Comparison of ENCODE assay signal across 18 cellular contexts in the genomic region with DNA sequence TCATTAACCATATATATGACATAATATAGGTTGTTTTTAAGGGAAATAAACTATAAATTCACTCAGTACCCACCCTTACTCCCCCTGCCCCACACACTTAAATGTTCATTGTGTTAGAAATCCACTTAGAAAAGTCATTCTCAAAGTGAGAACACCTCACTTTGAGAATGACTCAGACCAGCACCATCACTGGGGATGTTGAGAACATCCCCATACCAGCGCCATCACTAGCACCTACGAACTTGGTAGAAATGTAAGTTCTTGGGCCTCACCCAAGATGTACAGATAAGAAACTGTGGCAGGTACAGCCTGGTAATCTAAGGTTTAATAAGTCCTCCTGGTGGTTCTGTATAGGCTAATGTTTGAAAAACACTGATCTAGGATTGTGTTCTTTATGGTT.
DNase-seq lines count a peak whose midpoint lies in the region; ATAC-seq lines count a peak whose summit lies in the region.
"Had no signal": no experiment of that assay in that cellular context is flagged by ENCODE, and none has a peak within 500 bp of the region (broad histone marks: within the 10 kb centered on the region; RNA-seq: fewer than 3 reads in every experiment).

No MANE protein-coding gene starts in this region.

- intact Hi-C loops in activated CD4-positive, alpha-beta memory T cell treated with anti-CD3 and anti-CD28 coated beads for 36 hours (cut with micrococcal nuclease): loop anchor here (1.0 to 10.0 kb wide), 2 partner anchors 122 to 272 kb away; no protein-coding TSS in a partner anchor

- CTCF ChIA-PET in activated CD4-positive, alpha-beta memory T cell treated with anti-CD3 and anti-CD28 coated beads for 36 hours (lab: Charles Lee): no interaction called here
- CTCF ChIA-PET in activated CD4-positive, alpha-beta memory T cell treated with anti-CD3 and anti-CD28 coated beads, Interleukin-2, amount 10 ng/mL, durations not matched to agents 7 days and 5 days (lab: Charles Lee): no interaction called here

- peaks cover 4% of the 10 kb centered on the region for H3K36me3 Mint-ChIP-seq in activated CD4-positive, alpha-beta memory T cell treated with anti-CD3 and anti-CD28 coated beads for 36 hours
- H3K36me3 Mint-ChIP-seq in activated CD4-positive, alpha-beta memory T cell treated with anti-CD3 and anti-CD28 coated beads, Interleukin-2, amount 10 ng/mL, durations not matched to agents 7 days and 5 days (ENCODE audit: low read depth): peaks cover 3% of the 10 kb centered on the region
- peaks cover 4% of the 10 kb centered on the region for H3K36me3 Mint-ChIP-seq in activated naive CD8-positive, alpha-beta T cell treated with anti-CD3 and anti-CD28 coated beads, Interleukin-2, amount 50 U/mL, for 24 hours (ENCODE audit: low read depth)
- no peaks in the 10 kb centered on the region for H3K36me3 Mint-ChIP-seq in activated naive CD8-positive, alpha-beta T cell treated with anti-CD3 and anti-CD28 coated beads for 36 hours
- H3K36me3 Mint-ChIP-seq in activated T-helper 17 cell treated with anti-CD3 and anti-CD28 coated beads, Interleukin-2, amount 50 U/mL, for 72 hours (ENCODE audit: low read depth): peaks cover 8% of the 10 kb centered on the region
- H3K36me3 Mint-ChIP-seq in naive thymus-derived CD8-positive, alpha-beta T cell: peaks cover 0 to 16% (median 0%) of the 10 kb centered on the region in 3 donors

- peaks cover 13% of the 10 kb centered on the region for H3K4me1 Mint-ChIP-seq in activated CD4-positive, alpha-beta memory T cell treated with anti-CD3 and anti-CD28 coated beads for 36 hours (ENCODE audit: low read depth)
- peaks cover 7% of the 10 kb centered on the region for H3K4me1 Mint-ChIP-seq in activated CD4-positive, alpha-beta memory T cell treated with anti-CD3 and anti-CD28 coated beads, Interleukin-2, amount 10 ng/mL, durations not matched to agents 7 days and 5 days
- H3K4me1 Mint-ChIP-seq in activated naive CD8-positive, alpha-beta T cell treated with anti-CD3 and anti-CD28 coated beads, Interleukin-2, amount 50 U/mL, for 24 hours: peaks cover 11% of the 10 kb centered on the region
- H3K4me1 Mint-ChIP-seq in activated naive CD8-positive, alpha-beta T cell treated with anti-CD3 and anti-CD28 coated beads for 36 hours: peaks cover 3% of the 10 kb centered on the region
- H3K4me1 Mint-ChIP-seq in activated T-helper 17 cell treated with anti-CD3 and anti-CD28 coated beads, Interleukin-2, amount 50 U/mL, for 72 hours: no peaks in the 10 kb centered on the region
- H3K4me1 Mint-ChIP-seq in stimulated activated naive CD8-positive, alpha-beta T cell treated with anti-CD3 and anti-CD28 coated beads, Interleukin-15, amount 100 ng/mL, for 72 hours: no peaks in the 10 kb centered on the region
- no peaks in the 10 kb centered on the region for H3K4me1 Mint-ChIP-seq in naive thymus-derived CD8-positive, alpha-beta T cell

- DNase-seq in activated CD4-positive, alpha-beta memory T cell treated with anti-CD3 and anti-CD28 coated beads for 36 hours: peak; percentile 47
- DNase-seq in activated CD4-positive, alpha-beta memory T cell treated with anti-CD3 and anti-CD28 coated beads, Interleukin-2, amount 10 ng/mL, durations not matched to agents 7 days and 5 days: no peak
- peak; percentile 4 for DNase-seq in activated naive CD8-positive, alpha-beta T cell treated with anti-CD3 and anti-CD28 coated beads, Interleukin-2, amount 50 U/mL, for 24 hours
- DNase-seq in activated naive CD8-positive, alpha-beta T cell treated with anti-CD3 and anti-CD28 coated beads for 36 hours: no peak
- peak in 1 of 2 donors; percentile 15 for DNase-seq in stimulated activated naive CD8-positive, alpha-beta T cell treated with anti-CD3 and anti-CD28 coated beads, Interleukin-15, amount 100 ng/mL, for 72 hours
- no peak for DNase-seq in naive thymus-derived CD8-positive, alpha-beta T cell
- DNase-seq: Caco-2; CD4-positive, alpha-beta T cell; H7; HFFc6; KG1; NCI-H1105 treated with DMSO at 0.1 percent for 48 hours; NCI-H1694 treated with DMSO at 0.1 percent for 48 hours; NCI-H510A; NCI-H748 treated with DMSO at 0.1 percent for 48 hours had no signal

- POLR2A ChIA-PET in activated CD4-positive, alpha-beta memory T cell treated with anti-CD3 and anti-CD28 coated beads for 36 hours (lab: Charles Lee): no interaction called here
- POLR2A ChIA-PET in activated CD4-positive, alpha-beta memory T cell treated with anti-CD3 and anti-CD28 coated beads, Interleukin-2, amount 10 ng/mL, durations not matched to agents 7 days and 5 days (lab: Charles Lee): no interaction called here
- POLR2A ChIA-PET in naive thymus-derived CD8-positive, alpha-beta T cell (lab: Charles Lee): no interaction called here

- peak; percentile 72 for ATAC-seq in activated naive CD8-positive, alpha-beta T cell treated with anti-CD3 and anti-CD28 coated beads, Interleukin-2, amount 50 U/mL, for 24 hours
- ATAC-seq in activated T-helper 17 cell treated with anti-CD3 and anti-CD28 coated beads, Interleukin-2, amount 50 U/mL, for 72 hours (replicated peaks): peak; percentile 97
- ATAC-seq in stimulated activated naive CD8-positive, alpha-beta T cell treated with anti-CD3 and anti-CD28 coated beads, Interleukin-15, amount 100 ng/mL, for 72 hours: peak; percentile 86
- no peak for ATAC-seq in naive thymus-derived CD8-positive, alpha-beta T cell
- ATAC-seq: A549, HepG2 had no signal

- H3K27ac Mint-ChIP-seq in activated CD4-positive, alpha-beta memory T cell treated with anti-CD3 and anti-CD28 coated beads for 36 hours: no peak overlapping the region
- H3K27ac Mint-ChIP-seq in activated CD4-positive, alpha-beta memory T cell treated with anti-CD3 and anti-CD28 coated beads, Interleukin-2, amount 10 ng/mL, durations not matched to agents 7 days and 5 days: no peak overlapping the region
- H3K27ac Mint-ChIP-seq in activated naive CD8-positive, alpha-beta T cell treated with anti-CD3 and anti-CD28 coated beads, Interleukin-2, amount 50 U/mL, for 24 hours: peak overlapping the region; percentile 22
- no peak overlapping the region for H3K27ac Mint-ChIP-seq in activated naive CD8-positive, alpha-beta T cell treated with anti-CD3 and anti-CD28 coated beads for 36 hours
- H3K27ac Mint-ChIP-seq in activated T-helper 17 cell treated with anti-CD3 and anti-CD28 coated beads, Interleukin-2, amount 50 U/mL, for 72 hours: no peak overlapping the region
- no peak overlapping the region for H3K27ac Mint-ChIP-seq in stimulated activated naive CD8-positive, alpha-beta T cell treated with anti-CD3 and anti-CD28 coated beads, Interleukin-15, amount 100 ng/mL, for 72 hours
- no peak overlapping the region for H3K27ac Mint-ChIP-seq in naive thymus-derived CD8-positive, alpha-beta T cell
- H3K27ac Mint-ChIP-seq: CD4-positive, alpha-beta T cell; HFFc6 had no signal

- H3K9me3 Mint-ChIP-seq in activated CD4-positive, alpha-beta memory T cell treated with anti-CD3 and anti-CD28 coated beads for 36 hours: no peaks in the 10 kb centered on the region
- H3K9me3 Mint-ChIP-seq in activated CD4-positive, alpha-beta memory T cell treated with anti-CD3 and anti-CD28 coated beads, Interleukin-2, amount 10 ng/mL, durations not matched to agents 7 days and 5 days: no peaks in the 10 kb centered on the region
- peaks cover 3% of the 10 kb centered on the region for H3K9me3 Mint-ChIP-seq in activated naive CD8-positive, alpha-beta T cell treated with anti-CD3 and anti-CD28 coated beads, Interleukin-2, amount 50 U/mL, for 24 hours
- no peaks in the 10 kb centered on the region for H3K9me3 Mint-ChIP-seq in activated naive CD8-positive, alpha-beta T cell treated with anti-CD3 and anti-CD28 coated beads for 36 hours
- no peaks in the 10 kb centered on the region for H3K9me3 Mint-ChIP-seq in activated T-helper 17 cell treated with anti-CD3 and anti-CD28 coated beads, Interleukin-2, amount 50 U/mL, for 72 hours
- H3K9me3 Mint-ChIP-seq in stimulated activated naive CD8-positive, alpha-beta T cell treated with anti-CD3 and anti-CD28 coated beads, Interleukin-15, amount 100 ng/mL, for 72 hours: no peaks in the 10 kb centered on the region
- H3K9me3 Mint-ChIP-seq in naive thymus-derived CD8-positive, alpha-beta T cell: no peaks in the 10 kb centered on the region
- H3K9me3 Mint-ChIP-seq: CD4-positive, alpha-beta T cell; HFFc6 had no signal

- no peak overlapping the region for H3K4me3 Mint-ChIP-seq in activated CD4-positive, alpha-beta memory T cell treated with anti-CD3 and anti-CD28 coated beads for 36 hours
- H3K4me3 Mint-ChIP-seq in activated CD4-positive, alpha-beta memory T cell treated with anti-CD3 and anti-CD28 coated beads, Interleukin-2, amount 10 ng/mL, durations not matched to agents 7 days and 5 days: no peak overlapping the region
- no peak overlapping the region for H3K4me3 Mint-ChIP-seq in activated naive CD8-positive, alpha-beta T cell treated with anti-CD3 and anti-CD28 coated beads, Interleukin-2, amount 50 U/mL, for 24 hours
- no peak overlapping the region for H3K4me3 Mint-ChIP-seq in activated naive CD8-positive, alpha-beta T cell treated with anti-CD3 and anti-CD28 coated beads for 36 hours
- H3K4me3 Mint-ChIP-seq in activated T-helper 17 cell treated with anti-CD3 and anti-CD28 coated beads, Interleukin-2, amount 50 U/mL, for 72 hours: no peak overlapping the region
- no peak overlapping the region for H3K4me3 Mint-ChIP-seq in stimulated activated naive CD8-positive, alpha-beta T cell treated with anti-CD3 and anti-CD28 coated beads, Interleukin-15, amount 100 ng/mL, for 72 hours
- no peak overlapping the region for H3K4me3 Mint-ChIP-seq in naive thymus-derived CD8-positive, alpha-beta T cell
- H3K4me3 Mint-ChIP-seq: CD4-positive, alpha-beta T cell; HFFc6 had no signal

- no peaks in the 10 kb centered on the region for H3K27me3 Mint-ChIP-seq in activated CD4-positive, alpha-beta memory T cell treated with anti-CD3 and anti-CD28 coated beads for 36 hours
- no peaks in the 10 kb centered on the region for H3K27me3 Mint-ChIP-seq in activated CD4-positive, alpha-beta memory T cell treated with anti-CD3 and anti-CD28 coated beads, Interleukin-2, amount 10 ng/mL, durations not matched to agents 7 days and 5 days
- no peaks in the 10 kb centered on the region for H3K27me3 Mint-ChIP-seq in activated naive CD8-positive, alpha-beta T cell treated with anti-CD3 and anti-CD28 coated beads, Interleukin-2, amount 50 U/mL, for 24 hours
- no peaks in the 10 kb centered on the region for H3K27me3 Mint-ChIP-seq in activated naive CD8-positive, alpha-beta T cell treated with anti-CD3 and anti-CD28 coated beads for 36 hours
- H3K27me3 Mint-ChIP-seq in activated T-helper 17 cell treated with anti-CD3 and anti-CD28 coated beads, Interleukin-2, amount 50 U/mL, for 72 hours: no peaks in the 10 kb centered on the region
- no peaks in the 10 kb centered on the region for H3K27me3 Mint-ChIP-seq in stimulated activated naive CD8-positive, alpha-beta T cell treated with anti-CD3 and anti-CD28 coated beads, Interleukin-15, amount 100 ng/mL, for 72 hours
- H3K27me3 Mint-ChIP-seq in naive thymus-derived CD8-positive, alpha-beta T cell: no peaks in the 10 kb centered on the region
- H3K27me3 Mint-ChIP-seq: CD4-positive, alpha-beta T cell had no signal

Comparison
In these comparisons a context has a peak if more than half of its experiments do, and no peak if none do; other contexts are left out.
1. DNase-seq: peak in activated CD4-positive, alpha-beta memory T cell treated with anti-CD3 and anti-CD28 coated beads for 36 hours (single experiment) and activated naive CD8-positive, alpha-beta T cell treated with anti-CD3 and anti-CD28 coated beads, Interleukin-2, amount 50 U/mL, for 24 hours (single experiment); none in activated CD4-positive, alpha-beta memory T cell treated with anti-CD3 and anti-CD28 coated beads, Interleukin-2, amount 10 ng/mL, durations not matched to agents 7 days and 5 days (single experiment), activated naive CD8-positive, alpha-beta T cell treated with anti-CD3 and anti-CD28 coated beads for 36 hours (single experiment) and naive thymus-derived CD8-positive, alpha-beta T cell (0 of 10).
2. ATAC-seq: peak in activated naive CD8-positive, alpha-beta T cell treated with anti-CD3 and anti-CD28 coated beads, Interleukin-2, amount 50 U/mL, for 24 hours (single experiment), activated T-helper 17 cell treated with anti-CD3 and anti-CD28 coated beads, Interleukin-2, amount 50 U/mL, for 72 hours (single experiment) and stimulated activated naive CD8-positive, alpha-beta T cell treated with anti-CD3 and anti-CD28 coated beads, Interleukin-15, amount 100 ng/mL, for 72 hours (single experiment); none in naive thymus-derived CD8-positive, alpha-beta T cell (0 of 2).